In the genomic region with DNA sequence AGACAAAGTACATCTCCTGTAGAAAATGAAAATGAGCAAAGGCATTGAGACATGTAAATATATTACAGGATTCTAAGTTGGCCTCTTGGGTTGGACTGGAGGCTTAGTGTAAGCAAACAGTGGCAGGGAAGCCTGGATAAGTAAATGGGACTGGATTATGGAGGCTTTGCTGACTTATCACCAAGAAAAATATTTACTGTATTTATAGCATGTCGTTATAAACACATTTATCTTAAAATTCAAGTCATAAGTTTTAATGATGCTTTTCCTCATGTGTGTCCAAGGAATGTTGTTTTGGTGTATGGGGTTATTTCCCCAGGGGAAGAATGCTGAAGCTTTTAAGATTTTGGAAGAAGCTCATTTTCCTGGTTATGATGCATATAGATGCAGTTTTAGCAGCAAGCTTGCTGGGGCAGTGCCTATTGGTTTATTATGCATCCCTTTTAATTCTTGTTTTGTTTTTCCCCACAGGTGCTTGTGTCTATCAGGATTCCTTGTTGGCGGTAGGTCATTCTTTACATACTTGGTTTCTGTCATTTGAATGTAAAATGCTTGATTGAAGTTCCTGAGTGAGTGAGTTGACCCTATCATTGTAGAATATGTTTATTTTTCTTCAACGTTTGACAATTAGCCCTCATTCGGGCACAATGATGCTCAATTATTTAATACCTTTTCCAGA, we compare ENCODE assay signal across 10 cellular contexts. TPM values are rescaled to one million over a fixed set of nuclear protein-coding genes. Genes with fewer than 3 reads are reported as not detected.
"Had no signal": no experiment of that assay in that cellular context is flagged by ENCODE, and none has a peak within 500 bp of the region (broad histone marks: within the 10 kb centered on the region; RNA-seq: fewer than 3 reads in every experiment).

No MANE protein-coding gene starts in this region.

- H3K27ac ChIP-seq: gastrocnemius medialis, heart right ventricle, stomach, thoracic aorta had no signal

- DNase-seq: activated CD4-positive, alpha-beta T cell treated with anti-CD3 and anti-CD28 coated beads for 48 hours; activated naive CD4-positive, alpha-beta T cell; gastrocnemius medialis; heart right ventricle; mesendoderm; stomach; T1000 had no signal

- H3K27me3 ChIP-seq: gastrocnemius medialis, stomach had no signal

- H3K9me3 Mint-ChIP-seq: activated T-helper 1 cell treated with anti-CD3 and anti-CD28 coated beads, Interleukin-12 subunit alpha, Interleukin-12 subunit beta, Interleukin-2, Interleukin-4 antibody, amounts not matched to agents 30 ng/mL and 10 ng/mL and 1 ng/mL, durations not matched to agents 14 hours and 24 hours and 36 hours had no signal

- H3K4me3 Mint-ChIP-seq: activated T-helper 1 cell treated with anti-CD3 and anti-CD28 coated beads, Interleukin-12 subunit alpha, Interleukin-12 subunit beta, Interleukin-2, Interleukin-4 antibody, amounts not matched to agents 30 ng/mL and 10 ng/mL and 1 ng/mL, durations not matched to agents 14 hours and 24 hours and 36 hours had no signal

- H3K9me3 ChIP-seq: gastrocnemius medialis, heart right ventricle, stomach, thoracic aorta had no signal

- H3K4me1 ChIP-seq: stomach had no signal

- FAIRE-seq: astrocyte had no signal

- H3K36me3 ChIP-seq: gastrocnemius medialis, heart right ventricle, stomach, thoracic aorta had no signal

- H3K4me3 ChIP-seq: gastrocnemius medialis, heart right ventricle, stomach, thoracic aorta had no signal

- H3K27ac Mint-ChIP-seq: activated T-helper 1 cell treated with anti-CD3 and anti-CD28 coated beads, Interleukin-12 subunit alpha, Interleukin-12 subunit beta, Interleukin-2, Interleukin-4 antibody, amounts not matched to agents 30 ng/mL and 10 ng/mL and 1 ng/mL, durations not matched to agents 14 hours and 24 hours and 36 hours had no signal

RNA-seq across cellular contexts. Expression of gene FRAS1, which starts 8.5 kb away (rescaled TPM):
- total RNA-seq: activated T-helper 1 cell treated with anti-CD3 and anti-CD28 coated beads, Interleukin-12 subunit alpha, Interleukin-12 subunit beta, Interleukin-2, Interleukin-4 antibody, amounts not matched to agents 30 ng/mL and 10 ng/mL and 1 ng/mL, durations not matched to agents 14 hours and 24 hours and 36 hours had no signal
